15 cellular contexts compared by ENCODE assay signal in genomic region chr4:153532227-153532626, GRCh38.
DNase-seq lines count a peak whose midpoint lies in the region; ATAC-seq and TF ChIP-seq lines count a peak whose summit lies in the region.
"Had no signal": no experiment of that assay in that cellular context is flagged by ENCODE, and none has a peak within 500 bp of the region (broad histone marks: within the 10 kb centered on the region; RNA-seq: fewer than 3 reads in every experiment).

No MANE protein-coding gene starts in this region.

- H3K36me3 ChIP-seq in left ventricle myocardium inferior: no peaks in the 10 kb centered on the region
- no peaks in the 10 kb centered on the region for H3K36me3 ChIP-seq in right atrium auricular region
- H3K36me3 ChIP-seq in right lobe of liver: no peaks in the 10 kb centered on the region
- H3K36me3 ChIP-seq in tibial artery: no peaks in the 10 kb centered on the region
- H3K36me3 ChIP-seq: adrenal gland, esophagus squamous epithelium, uterus had no signal

- intact Hi-C loops in left ventricle myocardium inferior (cut with micrococcal nuclease): no loop called here
- intact Hi-C loops in right lobe of liver (cut with DNase I): no loop called here
- intact Hi-C loops in tibial artery (cut with DNase I; ENCODE audit: low total_unique reads): no loop called here

- peak overlapping the region; percentile 72 for H3K27ac ChIP-seq in left ventricle myocardium inferior (replicated peaks)
- H3K27ac ChIP-seq in right atrium auricular region: no peak overlapping the region
- H3K27ac ChIP-seq in right lobe of liver: peak overlapping the region in 2 of 3 donors; percentile 66 to 71
- H3K27ac ChIP-seq in tibial artery: peak overlapping the region; percentile 5 to 52
- H3K27ac ChIP-seq: adrenal gland, esophagus squamous epithelium, SJCRH30, uterus had no signal

- ATAC-seq in WTC11 (no peak), right lobe of liver (no peak), HG03521 (IDR thresholded peaks at IDR 0.05; ENCODE audit: unreplicated experiment) (no peak)

- CTCF ChIA-PET in WTC11 (lab: Charles Lee): interaction anchor here (0.6 to 2.2 kb wide), 4 partner anchors 9 to 43 kb away, joined by 3 to 9 read pairs (median 6); no protein-coding TSS in a partner anchor

- no peaks in the 10 kb centered on the region for H3K27me3 Mint-ChIP-seq in WTC11 (ENCODE audit: low read depth)

- H3K9me3 ChIP-seq in left ventricle myocardium inferior (replicated peaks): no peaks in the 10 kb centered on the region
- H3K9me3 ChIP-seq in right atrium auricular region: no peaks in the 10 kb centered on the region
- no peaks in the 10 kb centered on the region for H3K9me3 ChIP-seq in right lobe of liver
- H3K9me3 ChIP-seq in tibial artery: no peaks in the 10 kb centered on the region
- H3K9me3 ChIP-seq: adrenal gland, esophagus squamous epithelium, SJCRH30, uterus had no signal

- H3K27me3 ChIP-seq in left ventricle myocardium inferior (ENCODE audit: low read depth): no peaks in the 10 kb centered on the region
- no peaks in the 10 kb centered on the region for H3K27me3 ChIP-seq in right atrium auricular region
- H3K27me3 ChIP-seq in right lobe of liver: no peaks in the 10 kb centered on the region
- H3K27me3 ChIP-seq in tibial artery: no peaks in the 10 kb centered on the region
- H3K27me3 ChIP-seq: adrenal gland, esophagus squamous epithelium, SJCRH30, uterus had no signal

- POLR2A ChIA-PET in WTC11 (lab: Charles Lee): interaction anchor here (2.0 kb wide), 1 partner anchor 10 kb away, joined by 5 read pairs; no protein-coding TSS in a partner anchor

- TF ChIP-seq CTCF in left ventricle myocardium inferior (IDR thresholded peaks at IDR 0.05; ENCODE audit: borderline replicate concordance) (no peak), right atrium auricular region (IDR thresholded peaks at IDR 0.05) (no peak), WTC11 (IDR thresholded peaks at IDR 0.05) (no peak), right lobe of liver (IDR thresholded peaks at IDR 0.05) (no peak), tibial artery (IDR thresholded peaks at IDR 0.05) (no peak)

- H3K27ac Mint-ChIP-seq in WTC11: peak overlapping the region; percentile 4; the same call in 1 of the 2 replicates

- no peak overlapping the region for H3K4me3 ChIP-seq in left ventricle myocardium inferior
- no peak overlapping the region for H3K4me3 ChIP-seq in right atrium auricular region
- H3K4me3 ChIP-seq in right lobe of liver: no peak overlapping the region
- no peak overlapping the region for H3K4me3 ChIP-seq in tibial artery
- H3K4me3 ChIP-seq: adrenal gland, esophagus squamous epithelium, SJCRH30, uterus had no signal

- DNase-seq in left ventricle myocardium inferior (no peak), right atrium auricular region (ENCODE audit: low spot score) (no peak), WTC11 (ENCODE audit: low spot score) (no peak), right lobe of liver (no peak), tibial artery (no peak), A172 (ENCODE audit: low spot score) (no peak), NCI-H1930 (lab: John Stamatoyannopoulos, UW) (no peak)
- DNase-seq: adrenal gland, esophagus squamous epithelium, GDM1, head of caudate nucleus, NCI-H748 treated with DMSO at 0.1 percent for 48 hours, SJCRH30, uterus had no signal

- TF ChIP-seq POLR2A in right lobe of liver (IDR thresholded peaks at IDR 0.05): no peak

- H3K4me1 ChIP-seq in left ventricle myocardium inferior (peaks cover 71% of the 10 kb centered on the region), right atrium auricular region (peaks cover 0 to 49% of the 10 kb centered on the region in 2 donors), right lobe of liver (peaks cover 0 to 71% (median 28%) of the 10 kb centered on the region in 4 donors), tibial artery (peaks cover 0 to 88% (median 58%) of the 10 kb centered on the region in 4 donors)

- 64% methylated on average over 2 of the region's 2 CpGs for WGBS in right lobe of liver (ENCODE audit: insufficient coverage, low coverage, low lambda C conversion rate, missing lambda C conversion rate)

- peaks cover 7% of the 10 kb centered on the region for H3K36me3 Mint-ChIP-seq in WTC11

- peaks cover 60% of the 10 kb centered on the region for H3K4me1 Mint-ChIP-seq in WTC11

- no peak overlapping the region for H3K4me3 Mint-ChIP-seq in WTC11

- no peaks in the 10 kb centered on the region for H3K9me3 Mint-ChIP-seq in WTC11

TF ChIP-seq in WTC11, 78 proteins besides CTCF, POLR2A, EP300 and RAD21:
- TF ChIP-seq MYBL2 (CRISPR knock-in tag; IDR thresholded peaks at IDR 0.05): no peak

Comparison
In these comparisons a context has a peak if more than half of its experiments do, and no peak if none do; other contexts are left out.
1. H3K27ac ChIP-seq: peak in left ventricle myocardium inferior (single experiment), right lobe of liver (2 of 3) and tibial artery (2 of 2); none in right atrium auricular region (0 of 2).